In genomic region chr2:36461039-36461681, GRCh38 we compare ENCODE assay signal across 8 cellular contexts.
DNase-seq lines count a peak whose midpoint lies in the region; ATAC-seq and TF ChIP-seq lines count a peak whose summit lies in the region.

No MANE protein-coding gene starts in this region.

- no peak for TF ChIP-seq CTCF in heart left ventricle (IDR thresholded peaks at IDR 0.05)

- no peak overlapping the region for H3K4me3 ChIP-seq in heart left ventricle

- no peak for DNase-seq in heart left ventricle
- no peak for DNase-seq in Right ventricle myocardium inferior (ENCODE audit: missing footprints)
- peak; percentile 68 for DNase-seq in HS-27A (ENCODE audit: low read depth)
- peak; percentile 93 for DNase-seq in dermis blood vessel endothelial cell
- peak; percentile 95 for DNase-seq in non-pigmented ciliary epithelial cell (ENCODE audit: low read depth)
- no peak for DNase-seq in stimulated activated CD4-positive, alpha-beta T cell treated with anti-CD3 and anti-CD28 coated beads, Interleukin-15, amount 100 ng/mL, for 24 hours
- no peak for DNase-seq in SKM-1 treated with dmso at 0.1 percent for 144 hours (lab: John Stamatoyannopoulos, UW; ENCODE audit: unreplicated experiment)

- peaks cover 3 to 67% (median 38%) of the 10 kb centered on the region in 12 donors for H3K4me1 ChIP-seq in heart left ventricle

- no peak for TF ChIP-seq POLR2A in heart left ventricle (IDR thresholded peaks at IDR 0.05)

- 49 to 62% (median 58%) methylated on average over 4 of the region's 4 CpGs for WGBS in heart left ventricle, 4 donors

- H3K27me3 ChIP-seq in heart left ventricle, result no peaks in the 10 kb centered on the region

- peak overlapping the region in 5 of 12 donors; percentile 8 to 50 (median 31) for H3K27ac ChIP-seq in heart left ventricle

- ATAC-seq in heart left ventricle (peak in 3 of 4 donors; percentile 37 to 57 (median 37)), Right ventricle myocardium inferior (no peak), HG03521 (IDR thresholded peaks at IDR 0.05; ENCODE audit: unreplicated experiment) (no peak)

- intact Hi-C loops in heart left ventricle (cut with DNase I), result loop anchor here in 3 of 10 donors (2.0 to 5.0 kb wide), 2 partner anchors 104 to 201 kb away; no protein-coding TSS in a partner anchor
- intact Hi-C loops in Right ventricle myocardium inferior (cut with DNase I), result no loop called here

- peaks cover 0 to 39% (median 9%) of the 10 kb centered on the region in 9 donors for H3K36me3 ChIP-seq in heart left ventricle

- H3K9me3 ChIP-seq in heart left ventricle, result no peaks in the 10 kb centered on the region

Comparison
In these comparisons a context has a peak if more than half of its experiments do, and no peak if none do; other contexts are left out.
1. ATAC-seq: peak in heart left ventricle (3 of 4); none in Right ventricle myocardium inferior (single experiment) and HG03521 (single experiment).
2. DNase-seq: peak in HS-27A (single experiment), dermis blood vessel endothelial cell (single experiment) and non-pigmented ciliary epithelial cell (single experiment); none in heart left ventricle (0 of 5), Right ventricle myocardium inferior (single experiment), stimulated activated CD4-positive, alpha-beta T cell treated with anti-CD3 and anti-CD28 coated beads, Interleukin-15, amount 100 ng/mL, for 24 hours (single experiment) and SKM-1 treated with dmso at 0.1 percent for 144 hours (single experiment).